Comparison of ENCODE assay signal across 24 cellular contexts in the genomic region with DNA sequence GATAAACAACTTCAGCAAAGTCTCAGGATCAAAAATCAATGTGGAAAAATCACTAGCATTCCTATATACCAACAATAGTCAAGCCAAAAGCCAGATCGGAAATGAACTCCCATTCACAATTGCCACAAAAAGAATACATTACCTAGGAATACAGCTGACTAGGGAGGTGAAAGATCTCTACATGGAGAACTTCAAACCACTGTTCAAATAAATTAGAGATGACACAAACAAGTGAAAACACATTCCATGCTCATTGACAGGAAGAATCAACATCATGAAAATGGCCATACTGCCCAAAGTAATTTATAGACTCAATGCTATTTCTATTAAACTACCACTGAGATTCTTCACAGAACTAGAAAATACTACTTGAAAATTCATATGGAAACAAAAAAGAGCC.
DNase-seq lines count a peak whose midpoint lies in the region; ATAC-seq, FAIRE-seq and TF ChIP-seq lines count a peak whose summit lies in the region.
"Had no signal": no experiment of that assay in that cellular context is flagged by ENCODE, and none has a peak within 500 bp of the region (broad histone marks: within the 10 kb centered on the region; RNA-seq: fewer than 3 reads in every experiment).

No MANE protein-coding gene starts in this region.

- H3F3A ChIP-seq in SK-N-SH (replicated peaks; ENCODE audit: insufficient read depth) = no peaks in the 10 kb centered on the region

- peaks cover 0 to 8% of the 10 kb centered on the region in 2 experiments; a peak in 1 of 4 replicates for H3K4me1 ChIP-seq in SK-N-SH (ENCODE audit: control insufficient read depth in 1 of 2, insufficient read depth in 2 of 2, low read depth in 1 of 2, low read length in 1 of 2)
- H3K4me1 ChIP-seq in parathyroid adenoma = no peaks in the 10 kb centered on the region
- H3K4me1 ChIP-seq: BLaER1 treated with 17β-estradiol and CSF1 and Interleukin-3, amounts not matched to agents 10 nM and 100 nM had no signal

- POLR2A ChIA-PET in SK-N-SH (lab: Yijun Ruan, JAX) = no interaction called here

- CTCF ChIA-PET in SK-N-SH (lab: Yijun Ruan, JAX) = interaction anchor here (2.0 kb wide), 1 partner anchor 12 kb away, joined by 5 read pairs; no protein-coding TSS in a partner anchor

- H3K27me3 ChIP-seq in SK-N-SH (ENCODE audit: insufficient read depth) (no peaks in the 10 kb centered on the region), parathyroid adenoma (ENCODE audit: control insufficient read depth, insufficient read depth, low read length) (no peaks in the 10 kb centered on the region)
- H3K27me3 ChIP-seq: BLaER1 treated with 17β-estradiol and CSF1 and Interleukin-3, amounts not matched to agents 10 nM and 100 nM had no signal

- H3K9ac ChIP-seq in SK-N-SH (no peak overlapping the region), parathyroid adenoma (no peak overlapping the region)
- H3K9ac ChIP-seq: BLaER1 treated with 17β-estradiol and CSF1 and Interleukin-3, amounts not matched to agents 10 nM and 100 nM had no signal

- H3K36me3 ChIP-seq in SK-N-SH (replicated peaks in 1 of 2; ENCODE audit: control insufficient read depth in 1 of 2, insufficient read depth in 2 of 2, low read length in 1 of 2) = peaks cover 0 to 4% of the 10 kb centered on the region in 2 experiments
- peaks cover 7% of the 10 kb centered on the region for H3K36me3 ChIP-seq in parathyroid adenoma (ENCODE audit: control insufficient read depth, insufficient read depth, low read length)

- no peak for DNase-seq in D721Med (ENCODE audit: insufficient read length, low spot score)
- no peak for DNase-seq in SK-N-SH
- DNase-seq in anterior cingulate cortex (lab: John Stamatoyannopoulos, UW) = no peak
- DNase-seq: AML-193; Caco-2; Calu3; CD4-positive, alpha-beta T cell; CD8-positive, alpha-beta T cell; DMS 273 treated with DMSO at 0.1 percent for 48 hours; DMS153; DMS53; DMS79; DND-41; EL; GDM1 had no signal

- H2AFZ ChIP-seq in SK-N-SH (ENCODE audit: low read depth) (no peak overlapping the region), parathyroid adenoma (no peak overlapping the region)

- no peak for TF ChIP-seq EP300 in SK-N-SH (IDR thresholded peaks at IDR 0.05; ENCODE audit: borderline replicate concordance in 1 of 2, low read depth in 1 of 2, low read length in 1 of 2)

- H3K27ac ChIP-seq in SK-N-SH (ENCODE audit: low read depth in 2 of 2, low read length in 1 of 2) (no peak overlapping the region), parathyroid adenoma (no peak overlapping the region)
- H3K27ac ChIP-seq: 22Rv1; A549; BLaER1 treated with 17β-estradiol and CSF1 and Interleukin-3, amounts not matched to agents 10 nM and 100 nM; C4-2B had no signal

- H3K9me3 ChIP-seq in SK-N-SH (0 out of 2 replicates have a peak, but pooled peaks cover 5% of the 10 kb centered on the region), parathyroid adenoma (ENCODE audit: control insufficient read depth, low read length) (no peaks in the 10 kb centered on the region)

- H3K4me3 ChIP-seq in SK-N-SH (ENCODE audit: low read depth in 2 of 2, low read length in 1 of 2) (no peak overlapping the region), parathyroid adenoma (ENCODE audit: low read depth, low read length) (peak overlapping the region; percentile 35)
- H3K4me3 ChIP-seq: A549; BLaER1 treated with 17β-estradiol and CSF1 and Interleukin-3, amounts not matched to agents 10 nM and 100 nM; GM12878 had no signal

- no peak for TF ChIP-seq RAD21 in SK-N-SH (IDR thresholded peaks at IDR 0.05; ENCODE audit: low read length)

- FAIRE-seq in D721Med (lab: Jason Lieb, UNC) = peak; percentile 60
- FAIRE-seq: A549, GM12878, GM12892, GM18507 had no signal

- no peaks in the 10 kb centered on the region for H3K9me2 ChIP-seq in SK-N-SH

- WGBS in SK-N-SH (ENCODE audit: low lambda C conversion rate) = 75% methylated on average over 1 of the region's 1 CpG

- H3K79me2 ChIP-seq in SK-N-SH (ENCODE audit: insufficient read depth) (no peaks in the 10 kb centered on the region), parathyroid adenoma (no peaks in the 10 kb centered on the region)

- ATAC-seq in HG02763 (IDR thresholded peaks at IDR 0.05; ENCODE audit: unreplicated experiment) = no peak
- ATAC-seq: A549; CD8-positive, alpha-beta T cell; GM12878 had no signal

- TF ChIP-seq CTCF in D721Med (IDR thresholded peaks at IDR 0.05; ENCODE audit: insufficient read depth, missing control alignments) = no peak
- no peak for TF ChIP-seq CTCF in SK-N-SH (IDR thresholded peaks at IDR 0.05)
- no peak for TF ChIP-seq CTCF in parathyroid adenoma (IDR thresholded peaks at IDR 0.05)

- H3K4me2 ChIP-seq in SK-N-SH (no peak overlapping the region), parathyroid adenoma (ENCODE audit: low read length) (peak overlapping the region; percentile 59)
- H3K4me2 ChIP-seq: A549; BLaER1 treated with 17β-estradiol and CSF1 and Interleukin-3, amounts not matched to agents 10 nM and 100 nM had no signal

- H4K20me1 ChIP-seq in SK-N-SH (ENCODE audit: insufficient read depth) = no peaks in the 10 kb centered on the region
- H4K20me1 ChIP-seq: BLaER1 treated with 17β-estradiol and CSF1 and Interleukin-3, amounts not matched to agents 10 nM and 100 nM had no signal

TF ChIP-seq in SK-N-SH, 30 proteins besides CTCF, POLR2A, EP300 and RAD21:
- no peak for TF ChIP-seq FOSL2 (IDR thresholded peaks at IDR 0.05; ENCODE audit: borderline replicate concordance, low read depth)
- no peak for TF ChIP-seq SMC3 (IDR thresholded peaks at IDR 0.05; ENCODE audit: low read depth, low read length)
- TF ChIP-seq, protein P1, sequence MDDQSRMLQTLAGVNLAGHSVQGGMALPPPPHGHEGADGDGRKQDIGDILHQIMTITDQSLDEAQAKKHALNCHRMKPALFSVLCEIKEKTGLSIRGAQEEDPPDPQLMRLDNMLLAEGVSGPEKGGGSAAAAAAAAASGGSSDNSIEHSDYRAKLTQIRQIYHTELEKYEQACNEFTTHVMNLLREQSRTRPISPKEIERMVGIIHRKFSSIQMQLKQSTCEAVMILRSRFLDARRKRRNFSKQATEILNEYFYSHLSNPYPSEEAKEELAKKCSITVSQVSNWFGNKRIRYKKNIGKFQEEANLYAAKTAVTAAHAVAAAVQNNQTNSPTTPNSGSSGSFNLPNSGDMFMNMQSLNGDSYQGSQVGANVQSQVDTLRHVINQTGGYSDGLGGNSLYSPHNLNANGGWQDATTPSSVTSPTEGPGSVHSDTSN (IDR thresholded peaks at IDR 0.05) = peak; percentile 30; the same call in 1 of the 2 replicates
- TF ChIP-seq TCF12 (IDR thresholded peaks at IDR 0.05) = peak; percentile 55
